Comparison of ENCODE assay signal across 9 cellular contexts in genomic region chr16:8561496-8561895, GRCh38. TPM values are rescaled to one million over a fixed set of nuclear protein-coding genes. Genes with fewer than 3 reads are reported as not detected.
"Had no signal": no experiment of that assay in that cellular context is flagged by ENCODE, and none has a peak within 500 bp of the region (broad histone marks: within the 10 kb centered on the region; RNA-seq: fewer than 3 reads in every experiment).

No MANE protein-coding gene starts in this region.

- H3K27ac Mint-ChIP-seq: IgD-negative memory B cell had no signal

- H3K4me3 Mint-ChIP-seq: IgD-negative memory B cell had no signal

- H3K9ac ChIP-seq: KMS-11 had no signal

- H3K4me2 ChIP-seq: KMS-11 had no signal

- H3K9me3 Mint-ChIP-seq: IgD-negative memory B cell had no signal

- H3K27me3 Mint-ChIP-seq: IgD-negative memory B cell had no signal

- H3K4me1 Mint-ChIP-seq: IgD-negative memory B cell had no signal

- DNase-seq: IMR-90, KBM-7, KG1 had no signal

- H3K27ac ChIP-seq: HL-60, KMS-11 had no signal

- H3K36me3 Mint-ChIP-seq: IgD-negative memory B cell had no signal

- FAIRE-seq: HTR-8/SVneo had no signal

RNA-seq across cellular contexts. Expression of gene TMEM114, which starts 28.8 kb away (rescaled TPM):
- total RNA-seq: HT-29, HT1080, IMR-90 had no signal
- polyA plus RNA-seq: IgD-negative memory B cell, IMR-90 had no signal
